24 cellular contexts compared by ENCODE assay signal in genomic region chr6:113999284-113999683, GRCh38.
"Had no signal": no experiment of that assay in that cellular context is flagged by ENCODE, and none has a peak within 500 bp of the region (broad histone marks: within the 10 kb centered on the region; RNA-seq: fewer than 3 reads in every experiment).

No MANE protein-coding gene starts in this region.

- H3K27ac ChIP-seq: epithelial cell of prostate, esophagus squamous epithelium, ovary, prostate gland, sigmoid colon, stomach, testis, transverse colon, WERI-Rb-1 had no signal

- H3K36me3 ChIP-seq: esophagus squamous epithelium, ovary, prostate gland, sigmoid colon, stomach, transverse colon, WERI-Rb-1 had no signal

- H3K4me3 Mint-ChIP-seq: activated CD4-positive, alpha-beta memory T cell treated with anti-CD3 and anti-CD28 coated beads for 36 hours; activated naive CD4-positive, alpha-beta T cell treated with anti-CD3 and anti-CD28 coated beads, Interleukin-2, amount 10 ng/mL, durations not matched to agents 7 days and 5 days; activated T-helper 1 cell treated with anti-CD3 and anti-CD28 coated beads, Interleukin-12 subunit alpha, Interleukin-12 subunit beta, Interleukin-2, Interleukin-4 antibody, amounts not matched to agents 30 ng/mL and 10 ng/mL and 1 ng/mL, durations not matched to agents 14 hours and 24 hours and 36 hours; naive thymus-derived CD4-positive, alpha-beta T cell; stimulated activated naive B cell treated with anti-CD40 and anti-IgM and Interleukin-4, amounts not matched to agents 10 μg/mL and 1 μg/mL and 100 μg/mL, for 72 hours had no signal

- H3K9me3 Mint-ChIP-seq: activated CD4-positive, alpha-beta memory T cell treated with anti-CD3 and anti-CD28 coated beads for 36 hours; activated naive CD4-positive, alpha-beta T cell treated with anti-CD3 and anti-CD28 coated beads, Interleukin-2, amount 10 ng/mL, durations not matched to agents 7 days and 5 days; activated T-helper 1 cell treated with anti-CD3 and anti-CD28 coated beads, Interleukin-12 subunit alpha, Interleukin-12 subunit beta, Interleukin-2, Interleukin-4 antibody, amounts not matched to agents 30 ng/mL and 10 ng/mL and 1 ng/mL, durations not matched to agents 14 hours and 24 hours and 36 hours had no signal

- H3K27me3 ChIP-seq: esophagus squamous epithelium, ovary, sigmoid colon, stomach, testis, transverse colon had no signal

- DNase-seq: activated CD4-positive, alpha-beta memory T cell treated with anti-CD3 and anti-CD28 coated beads for 36 hours; activated CD4-positive, alpha-beta T cell treated with anti-CD3 and anti-CD28 coated beads for 48 hours; activated CD8-positive, alpha-beta memory T cell treated with anti-CD3 and anti-CD28 coated beads, Interleukin-2, amount 50 U/mL, for 4 hours; activated effector memory CD4-positive, alpha-beta T cell treated with anti-CD3 and anti-CD28 coated beads, Interleukin-2, amount 50 U/mL, for 16 hours; activated naive CD4-positive, alpha-beta T cell treated with anti-CD3 and anti-CD28 coated beads, Interleukin-2, amount 10 ng/mL, durations not matched to agents 7 days and 5 days; activated T-cell treated with anti-CD3 and anti-CD28 coated beads, Interleukin-2, amount 50 U/mL, for 1 hour; amniotic stem cell; central memory CD4-positive, alpha-beta T cell; effector CD8-positive, alpha-beta T cell; esophagus squamous epithelium; left ventricle myocardium superior; naive thymus-derived CD4-positive, alpha-beta T cell; ovary; sigmoid colon; stimulated activated CD4-positive, alpha-beta T cell treated with anti-CD3 and anti-CD28 coated beads, Interleukin-15, amount 100 ng/mL, for 24 hours; stimulated activated CD4-positive, alpha-beta T cell treated with anti-CD3 and anti-CD28 coated beads, Interleukin-2, amount 100 ng/mL, for 24 hours; stimulated activated naive B cell treated with anti-CD40 and anti-IgM and Interleukin-4, amounts not matched to agents 10 μg/mL and 1 μg/mL and 100 μg/mL, for 72 hours; stomach; testis; transverse colon; WERI-Rb-1 had no signal

- H3K36me3 Mint-ChIP-seq: activated CD4-positive, alpha-beta memory T cell treated with anti-CD3 and anti-CD28 coated beads for 36 hours; activated naive CD4-positive, alpha-beta T cell treated with anti-CD3 and anti-CD28 coated beads, Interleukin-2, amount 10 ng/mL, durations not matched to agents 7 days and 5 days; naive thymus-derived CD4-positive, alpha-beta T cell had no signal

- H3K9me3 ChIP-seq: esophagus squamous epithelium, ovary, prostate gland, stomach, testis, transverse colon had no signal

- H3K4me3 ChIP-seq: esophagus squamous epithelium, ovary, prostate gland, sigmoid colon, stomach, testis, transverse colon had no signal

- H3K4me1 ChIP-seq: esophagus squamous epithelium had no signal

- H3K27ac Mint-ChIP-seq: activated CD4-positive, alpha-beta memory T cell treated with anti-CD3 and anti-CD28 coated beads for 36 hours; activated naive CD4-positive, alpha-beta T cell treated with anti-CD3 and anti-CD28 coated beads, Interleukin-2, amount 10 ng/mL, durations not matched to agents 7 days and 5 days; activated T-helper 1 cell treated with anti-CD3 and anti-CD28 coated beads, Interleukin-12 subunit alpha, Interleukin-12 subunit beta, Interleukin-2, Interleukin-4 antibody, amounts not matched to agents 30 ng/mL and 10 ng/mL and 1 ng/mL, durations not matched to agents 14 hours and 24 hours and 36 hours; naive thymus-derived CD4-positive, alpha-beta T cell; stimulated activated naive B cell treated with anti-CD40 and anti-IgM and Interleukin-4, amounts not matched to agents 10 μg/mL and 1 μg/mL and 100 μg/mL, for 72 hours had no signal
